In genomic region chr7:30364773-30365172, GRCh38 we compare ENCODE assay signal across 17 cellular contexts.
DNase-seq lines count a peak whose midpoint lies in the region; ATAC-seq, FAIRE-seq and TF ChIP-seq lines count a peak whose summit lies in the region.
"Had no signal": no experiment of that assay in that cellular context is flagged by ENCODE, and none has a peak within 500 bp of the region (broad histone marks: within the 10 kb centered on the region; RNA-seq: fewer than 3 reads in every experiment).

No MANE protein-coding gene starts in this region.

- H3K36me3 ChIP-seq in mesendoderm (ENCODE audit: control insufficient read depth, insufficient read depth, low read length), result no peaks in the 10 kb centered on the region
- H3K36me3 ChIP-seq in small intestine (ENCODE audit: control insufficient read depth in 2 of 2, insufficient read depth in 2 of 2, low read length in 2 of 2), result peaks cover 2 to 3% of the 10 kb centered on the region in 2 donors
- H3K36me3 ChIP-seq in A673 (ENCODE audit: insufficient read depth, low read length, poor library complexity, severe bottlenecking), result no peaks in the 10 kb centered on the region

- no peak overlapping the region for H3K18ac ChIP-seq in mesendoderm (ENCODE audit: low read length)

- no peak overlapping the region for H3K9ac ChIP-seq in mesendoderm (ENCODE audit: low read length)
- H3K9ac ChIP-seq: BLaER1 treated with 17β-estradiol and CSF1 and Interleukin-3, amounts not matched to agents 10 nM and 100 nM; KMS-11 had no signal

- H3K4me2 ChIP-seq in mesendoderm (ENCODE audit: low read length), result no peak overlapping the region
- H3K4me2 ChIP-seq: KMS-11 had no signal

- TF ChIP-seq CTCF in natural killer cell (IDR thresholded peaks at IDR 0.05) (no peak), A673 (conservative IDR thresholded peaks at IDR 0.05; ENCODE audit: low read depth, low read length) (no peak), GM20000 (IDR thresholded peaks at IDR 0.05; ENCODE audit: extremely low read depth, missing control alignments) (no peak)

- POLR2A ChIA-PET in A673 (lab: Charles Lee; ENCODE audit: low non-redundant PET), result no interaction called here

- no peak overlapping the region for H2BK15ac ChIP-seq in mesendoderm (replicated peaks; ENCODE audit: low read depth)

- H3K79me1 ChIP-seq in mesendoderm (ENCODE audit: low read length), result no peaks in the 10 kb centered on the region

- no CpG with 5 or more reads among the region's 1 CpG for WGBS in mesendoderm (ENCODE audit: extremely low coverage, insufficient coverage, low lambda C conversion rate)
- WGBS in small intestine, 3 donors, result 91 to 97% (median 96%) methylated on average over 1 of the region's 1 CpG

- H3K9me3 ChIP-seq in small intestine (ENCODE audit: control insufficient read depth, low read depth) (no peaks in the 10 kb centered on the region), A673 (ENCODE audit: low read depth, low read length, poor library complexity, severe bottlenecking) (no peaks in the 10 kb centered on the region)

- CTCF ChIA-PET in A673 (lab: Charles Lee), result interaction anchor here (0.6 kb wide), 1 partner anchor 62 kb away, joined by 8 read pairs; no protein-coding TSS in a partner anchor

- no peaks in the 10 kb centered on the region for H3K9me3 Mint-ChIP-seq in natural killer cell
- H3K9me3 Mint-ChIP-seq in natural killer cell treated with Interleukin-12 subunit alpha and Interleukin-12 subunit beta and Interleukin-15 and Interleukin-18, amount 100 ng/mL, for 72 hours, result no peaks in the 10 kb centered on the region
- H3K9me3 Mint-ChIP-seq: CD4-positive, CD25-positive, alpha-beta regulatory T cell; H9; IgD-negative memory B cell had no signal

- H3K27me3 ChIP-seq in mesendoderm (ENCODE audit: insufficient read depth, low read length, poor library complexity) (no peaks in the 10 kb centered on the region), small intestine (ENCODE audit: control insufficient read depth in 2 of 2, insufficient read depth in 2 of 2, low read length in 2 of 2) (no peaks in the 10 kb centered on the region), A673 (replicated peaks; ENCODE audit: insufficient read depth, low read depth, low read length, poor library complexity) (no peaks in the 10 kb centered on the region)
- H3K27me3 ChIP-seq: BLaER1 treated with 17β-estradiol and CSF1 and Interleukin-3, amounts not matched to agents 10 nM and 100 nM had no signal

- H3K27me3 Mint-ChIP-seq in natural killer cell (ENCODE audit: low read depth in 2 of 2), result no peaks in the 10 kb centered on the region
- H3K27me3 Mint-ChIP-seq in natural killer cell treated with Interleukin-12 subunit alpha and Interleukin-12 subunit beta and Interleukin-15 and Interleukin-18, amount 100 ng/mL, for 72 hours, result no peaks in the 10 kb centered on the region
- H3K27me3 Mint-ChIP-seq: CD4-positive, CD25-positive, alpha-beta regulatory T cell; IgD-negative memory B cell had no signal

- no peaks in the 10 kb centered on the region for H3K36me3 Mint-ChIP-seq in natural killer cell
- H3K36me3 Mint-ChIP-seq in natural killer cell treated with Interleukin-12 subunit alpha and Interleukin-12 subunit beta and Interleukin-15 and Interleukin-18, amount 100 ng/mL, for 72 hours, result no peaks in the 10 kb centered on the region

- H3K4ac ChIP-seq in mesendoderm (ENCODE audit: low read depth, low read length), result no peak overlapping the region

- DNase-seq in natural killer cell, result no peak
- no peak for DNase-seq in natural killer cell treated with Interleukin-12 subunit alpha and Interleukin-12 subunit beta and Interleukin-15 and Interleukin-18, amount 100 ng/mL, for 72 hours (ENCODE audit: low spot score)
- peak; percentile 76 for DNase-seq in SK-MEL-5 (ENCODE audit: low read depth, low spot score)
- DNase-seq in mesendoderm, result no peak
- DNase-seq in small intestine, result no peak
- no peak for DNase-seq in A673 (ENCODE audit: low spot score)
- no peak for DNase-seq in GM20000 (ENCODE audit: low spot score)
- DNase-seq: AML-193; CD4-positive, CD25-positive, alpha-beta regulatory T cell; DMS53; GOT3; H9 had no signal

- H4K5ac ChIP-seq in mesendoderm (ENCODE audit: low read length), result no peak overlapping the region

- H2BK120ac ChIP-seq in mesendoderm (ENCODE audit: low read depth, low read length), result no peak overlapping the region

- H3K23ac ChIP-seq in mesendoderm (ENCODE audit: low read length), result no peak overlapping the region

- H3K4me3 ChIP-seq in mesendoderm (ENCODE audit: low read length) (no peak overlapping the region), small intestine (ENCODE audit: low read depth in 1 of 2, low read length in 2 of 2) (no peak overlapping the region), A673 (ENCODE audit: low read depth, low read length, poor library complexity, severe bottlenecking) (no peak overlapping the region)
- H3K4me3 ChIP-seq: BLaER1 treated with 17β-estradiol and CSF1 and Interleukin-3, amounts not matched to agents 10 nM and 100 nM had no signal

- intact Hi-C loops in natural killer cell (cut with micrococcal nuclease), result no loop called here
- intact Hi-C loops in A673 (cut with micrococcal nuclease; ENCODE audit: unreplicated experiment), result no loop called here

- in situ Hi-C loops in SK-MEL-5 (cut with HindIII; ENCODE audit: low pct_unique_long_range_greater_than_20kb, low sequenced_read_pairs), result no loop called here

- H3K4me3 Mint-ChIP-seq in natural killer cell, result no peak overlapping the region
- H3K4me3 Mint-ChIP-seq in natural killer cell treated with Interleukin-12 subunit alpha and Interleukin-12 subunit beta and Interleukin-15 and Interleukin-18, amount 100 ng/mL, for 72 hours, result no peak overlapping the region
- H3K4me3 Mint-ChIP-seq: CD4-positive, CD25-positive, alpha-beta regulatory T cell; H9 had no signal

- ATAC-seq in natural killer cell, result no peak
- no peak for ATAC-seq in natural killer cell treated with Interleukin-12 subunit alpha and Interleukin-12 subunit beta and Interleukin-15 and Interleukin-18, amount 100 ng/mL, for 72 hours

- H3K4me1 ChIP-seq in mesendoderm (ENCODE audit: control insufficient read depth, low read depth, low read length) (no peaks in the 10 kb centered on the region), small intestine (ENCODE audit: control insufficient read depth in 2 of 2, insufficient read depth in 1 of 2, low read depth in 1 of 2, low read length in 1 of 2) (no peaks in the 10 kb centered on the region), A673 (ENCODE audit: insufficient read depth, low read length, poor library complexity, severe bottlenecking) (peaks cover 31% of the 10 kb centered on the region)

- no peak for FAIRE-seq in small intestine (lab: Jason Lieb, UNC)
- FAIRE-seq: GM12892 had no signal

- no peaks in the 10 kb centered on the region for H3K79me2 ChIP-seq in mesendoderm (ENCODE audit: control insufficient read depth, insufficient read depth, low read length)

- H3K27ac ChIP-seq in mesendoderm (ENCODE audit: low read depth, low read length), result no peak overlapping the region
- H3K27ac ChIP-seq in small intestine (ENCODE audit: low read depth in 1 of 2, low read length in 1 of 2), result no peak overlapping the region
- no peak overlapping the region for H3K27ac ChIP-seq in A673 (ENCODE audit: low read depth, low read length, poor library complexity, severe bottlenecking)
- H3K27ac ChIP-seq: 22Rv1; BLaER1 treated with 17β-estradiol and CSF1 and Interleukin-3, amounts not matched to agents 10 nM and 100 nM; KMS-11 had no signal

- peaks cover 7 to 14% of the 10 kb centered on the region in 2 donors for H3K4me1 Mint-ChIP-seq in natural killer cell
- peaks cover 0 to 4% of the 10 kb centered on the region in 2 donors for H3K4me1 Mint-ChIP-seq in natural killer cell treated with Interleukin-12 subunit alpha and Interleukin-12 subunit beta and Interleukin-15 and Interleukin-18, amount 100 ng/mL, for 72 hours (ENCODE audit: low read depth in 2 of 2)

- no peak overlapping the region for H2AK5ac ChIP-seq in mesendoderm (ENCODE audit: low read length)

- H3K56ac ChIP-seq in mesendoderm (ENCODE audit: low read length), result no peak overlapping the region

- peak overlapping the region; percentile 8 to 37 for H3K27ac Mint-ChIP-seq in natural killer cell
- no peak overlapping the region for H3K27ac Mint-ChIP-seq in natural killer cell treated with Interleukin-12 subunit alpha and Interleukin-12 subunit beta and Interleukin-15 and Interleukin-18, amount 100 ng/mL, for 72 hours
- H3K27ac Mint-ChIP-seq: CD4-positive, CD25-positive, alpha-beta regulatory T cell had no signal

- H4K8ac ChIP-seq in mesendoderm (ENCODE audit: low read depth, low read length), result peak overlapping the region; percentile 56

- H2BK5ac ChIP-seq in mesendoderm (ENCODE audit: low read length), result no peak overlapping the region

- BruUV-seq in A673 (replicated peaks; lab: Mats Ljungman, UMichigan), result no TSS peak

Comparison
In these comparisons a context has a peak if more than half of its experiments do, and no peak if none do; other contexts are left out.
1. H3K27ac Mint-ChIP-seq: peak in natural killer cell (2 of 2); none in natural killer cell treated with Interleukin-12 subunit alpha and Interleukin-12 subunit beta and Interleukin-15 and Interleukin-18, amount 100 ng/mL, for 72 hours (0 of 2).